Comparison of ENCODE assay signal across 8 cellular contexts in the genomic region with DNA sequence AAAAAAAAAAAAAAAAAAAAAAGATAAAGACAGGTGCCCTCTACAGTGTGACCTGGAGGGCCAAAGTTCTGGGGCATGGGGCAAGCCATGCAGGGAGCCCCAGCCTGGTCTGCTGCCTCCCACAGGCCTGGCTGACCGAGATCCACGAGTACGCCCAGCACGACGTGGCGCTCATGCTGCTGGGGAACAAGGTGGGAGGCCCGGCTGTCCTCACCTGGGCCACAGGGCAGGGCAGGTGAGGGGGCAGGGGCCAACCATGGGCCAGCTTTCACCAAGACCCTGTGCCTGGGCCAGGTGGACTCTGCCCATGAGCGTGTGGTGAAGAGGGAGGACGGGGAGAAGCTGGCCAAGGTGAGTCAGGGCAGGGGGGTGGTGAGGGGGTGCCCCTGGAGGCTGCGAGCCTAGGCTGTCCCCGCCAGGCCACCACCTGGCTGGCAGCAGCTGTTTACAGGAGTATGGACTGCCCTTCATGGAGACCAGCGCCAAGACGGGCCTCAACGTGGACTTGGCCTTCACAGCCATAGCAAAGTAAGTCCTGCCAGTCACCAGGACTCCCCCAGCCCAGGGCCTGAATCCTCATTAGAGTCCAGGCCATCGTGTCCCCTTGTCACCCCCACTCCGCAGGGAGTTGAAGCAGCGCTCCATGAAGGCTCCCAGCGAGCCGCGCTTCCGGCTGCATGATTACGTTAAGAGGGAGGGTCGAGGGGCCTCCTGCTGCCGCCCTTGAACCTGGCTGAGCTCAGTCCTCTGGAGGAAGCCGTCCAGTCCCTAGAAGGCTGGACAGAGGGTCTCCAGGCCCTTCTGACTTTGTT. TPM values are rescaled to one million over a fixed set of nuclear protein-coding genes. Genes with fewer than 3 reads are reported as not detected.
DNase-seq lines count a peak whose midpoint lies in the region; ATAC-seq and TF ChIP-seq lines count a peak whose summit lies in the region.

No MANE protein-coding gene starts in this region.

- ATAC-seq in Panc1 (no peak), naive B cell (ENCODE audit: low read depth in 2 of 2) (no peak), HG02852 (IDR thresholded peaks at IDR 0.05; ENCODE audit: unreplicated experiment) (no peak), GM19455 (IDR thresholded peaks at IDR 0.05; ENCODE audit: unreplicated experiment) (no peak)
- no peak for ATAC-seq in central memory CD8-positive, alpha-beta T cell (replicated peaks; ENCODE audit: extremely low read depth, poor library complexity, severe bottlenecking)

- no peaks in the 10 kb centered on the region for H3K9me3 Mint-ChIP-seq in central memory CD8-positive, alpha-beta T cell
- H3K9me3 Mint-ChIP-seq in naive B cell, result no peaks in the 10 kb centered on the region

- peaks cover 15% of the 10 kb centered on the region; the same call in 1 of the 2 replicates for H3K36me3 ChIP-seq in Panc1 (ENCODE audit: control insufficient read depth, insufficient read depth, low read length)

- CTCF ChIA-PET in Panc1 (lab: Charles Lee), result no interaction called here

- peaks cover 50% of the 10 kb centered on the region for H3K4me1 Mint-ChIP-seq in central memory CD8-positive, alpha-beta T cell
- H3K4me1 Mint-ChIP-seq in naive B cell, result peaks cover 41 to 58% (median 45%) of the 10 kb centered on the region in 3 donors

- DNase-seq in NCI-H748 (lab: John Stamatoyannopoulos, UW; ENCODE audit: unreplicated experiment), result peak; percentile 38
- DNase-seq in NCI-H748 treated with DMSO at 0.1 percent for 48 hours (lab: John Stamatoyannopoulos, UW), result no peak
- no peak for DNase-seq in Panc1 (ENCODE audit: low read depth, low spot score)
- DNase-seq in central memory CD8-positive, alpha-beta T cell (ENCODE audit: low spot score in 2 of 2), result no peak
- DNase-seq in naive B cell, result no peak
- no peak for DNase-seq in middle frontal gyrus (ENCODE audit: extremely low spot score, low spot score)

- peak overlapping the region; percentile 100 for H3K27ac ChIP-seq in Panc1 (ENCODE audit: low read length)

- in situ Hi-C loops in Panc1 (cut with HindIII; ENCODE audit: low pct_unique_long_range_greater_than_20kb, low sequenced_read_pairs), result no loop called here

- intact Hi-C loops in Panc1 (cut with micrococcal nuclease; ENCODE audit: unreplicated experiment), result no loop called here

- peak overlapping the region; percentile 25 for H3K27ac Mint-ChIP-seq in central memory CD8-positive, alpha-beta T cell (ENCODE audit: low read depth)
- H3K27ac Mint-ChIP-seq in naive B cell, result peak overlapping the region in 2 of 6 donors; percentile 15 to 95

- POLR2A ChIA-PET in Panc1 (lab: Charles Lee), result interaction anchor here (0.5 to 0.7 kb wide), 4 partner anchors 11 to 130 kb away, joined by 4 to 25 read pairs (median 8); no protein-coding TSS in a partner anchor

- peak overlapping the region; percentile 93 to 100 for H3K4me3 ChIP-seq in Panc1 (ENCODE audit: low read depth in 2 of 2, low read length in 2 of 2)

- no TSS peak for BruUV-seq in Panc1 (replicated peaks; lab: Mats Ljungman, UMichigan)

- no peaks in the 10 kb centered on the region for H3K9me3 ChIP-seq in Panc1 (ENCODE audit: control insufficient read depth, insufficient read depth, low read depth, low read length)

- peaks cover 11% of the 10 kb centered on the region for H3K36me3 Mint-ChIP-seq in central memory CD8-positive, alpha-beta T cell (ENCODE audit: insufficient read depth)
- H3K36me3 Mint-ChIP-seq in naive B cell, result no peaks in the 10 kb centered on the region

- no peaks in the 10 kb centered on the region for H3K27me3 ChIP-seq in Panc1 (ENCODE audit: control insufficient read depth, insufficient read depth, low read length)

- peak overlapping the region; percentile 79 for H3K4me3 Mint-ChIP-seq in central memory CD8-positive, alpha-beta T cell
- peak overlapping the region; percentile 79 to 97 (median 89) for H3K4me3 Mint-ChIP-seq in naive B cell

- peaks cover 48% of the 10 kb centered on the region for H3K4me1 ChIP-seq in Panc1 (ENCODE audit: control insufficient read depth, insufficient read depth, low read length)

- no peaks in the 10 kb centered on the region for H3K27me3 Mint-ChIP-seq in central memory CD8-positive, alpha-beta T cell
- no peaks in the 10 kb centered on the region for H3K27me3 Mint-ChIP-seq in naive B cell

- TF ChIP-seq CTCF in Panc1 (IDR thresholded peaks at IDR 0.05), result peak; percentile 28; the same call in 1 of the 2 replicates

RNA-seq across cellular contexts. Expression of gene TRAF7, which starts 2.7 kb away (rescaled TPM):
- 108 TPM for total RNA-seq in Panc1 (2021; ENCODE audit: unreplicated experiment)
- 116 TPM for polyA plus RNA-seq in Panc1 (2012; ENCODE audit: insufficient read length)
- polyA plus RNA-seq in naive B cell (ENCODE audit: low read depth in 6 of 6), result 1 to 10 TPM; 4.2 to 9.4 (median 5.6) TPM

RNA-seq across cellular contexts. Expression of gene RAB26, which starts 4.5 kb away (rescaled TPM):
- total RNA-seq in Panc1 (2021; ENCODE audit: unreplicated experiment), result 92.2 TPM
- polyA plus RNA-seq in Panc1 (2012; ENCODE audit: insufficient read length), result 136 TPM
- 1 to 10 TPM in 4 of 6 donors, under 1 TPM in 1, not detected in 1; 0.66 to 2.7 (median 1.4) TPM for polyA plus RNA-seq in naive B cell (ENCODE audit: low read depth in 6 of 6)

RNA-seq across cellular contexts. Expression of gene PKD1, which starts 17.2 kb away (rescaled TPM):
- total RNA-seq in Panc1 (2021; ENCODE audit: unreplicated experiment), result 279 TPM
- polyA plus RNA-seq in Panc1 (2012; ENCODE audit: insufficient read length), result 412 TPM
- polyA plus RNA-seq in naive B cell (ENCODE audit: low read depth in 6 of 6), result 10 to 100 TPM in 1 of 6 donors, 1 to 10 TPM in 5; 2.8 to 10.4 (median 4.0) TPM

RNA-seq across cellular contexts. Expression of gene CASKIN1, which starts 43.5 kb away (rescaled TPM):
- 4.5 TPM for total RNA-seq in Panc1 (2021; ENCODE audit: unreplicated experiment)
- 2.8 TPM for polyA plus RNA-seq in Panc1 (2012; ENCODE audit: insufficient read length)
- not detected for polyA plus RNA-seq in naive B cell (ENCODE audit: low read depth in 6 of 6)

RNA-seq across cellular contexts. Expression of gene MLST8, which starts 52.4 kb away (rescaled TPM):
- total RNA-seq in Panc1 (2021; ENCODE audit: unreplicated experiment), result 91.1 TPM
- polyA plus RNA-seq in Panc1 (2012; ENCODE audit: insufficient read length), result 129 TPM
- polyA plus RNA-seq in naive B cell (ENCODE audit: low read depth in 6 of 6), result 10 to 100 TPM; 28.1 to 43.1 (median 33.4) TPM
